ENCODE assay signal across 28 cellular contexts in the genomic region with DNA sequence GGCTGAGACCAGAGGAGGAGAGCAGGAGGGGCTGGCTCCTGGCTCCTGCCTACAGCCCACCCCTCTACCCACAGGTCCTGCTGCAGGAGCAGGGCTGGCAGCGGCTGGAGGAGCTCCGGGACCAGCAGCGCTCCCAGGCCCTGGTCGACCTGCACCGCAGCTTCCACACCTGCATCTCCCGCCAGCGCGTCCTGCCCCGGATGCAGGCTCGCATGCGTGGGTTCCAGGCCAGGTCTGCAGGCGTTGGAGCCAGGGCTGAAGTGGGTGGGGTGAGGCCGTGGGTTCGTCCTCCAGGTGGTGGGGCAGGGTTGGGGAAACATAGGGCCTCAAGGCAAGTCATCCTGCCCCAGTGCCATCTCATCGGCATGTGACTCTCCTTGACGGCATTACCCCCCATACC. TPM values are rescaled to one million over a fixed set of nuclear protein-coding genes. Genes with fewer than 3 reads are reported as not detected.
DNase-seq lines count a peak whose midpoint lies in the region; ATAC-seq, FAIRE-seq and TF ChIP-seq lines count a peak whose summit lies in the region.
"Had no signal": no experiment of that assay in that cellular context is flagged by ENCODE, and none has a peak within 500 bp of the region (broad histone marks: within the 10 kb centered on the region; RNA-seq: fewer than 3 reads in every experiment).

No MANE protein-coding gene starts in this region.

- H2BK15ac ChIP-seq in H1 (ENCODE audit: low read length), result no peak overlapping the region
- H2BK15ac ChIP-seq in neuronal stem cell (ENCODE audit: low read length), result no peak overlapping the region

- H3K56ac ChIP-seq in H1 (replicated peaks; ENCODE audit: insufficient read length, low read depth, low read length), result no peak overlapping the region

- H2AFZ ChIP-seq in H1 (ENCODE audit: low read length) (no peak overlapping the region), neuronal stem cell (ENCODE audit: low read length) (no peak overlapping the region)
- H2AFZ ChIP-seq: GM23248 had no signal

- no peak for TF ChIP-seq EP300 in H1 (IDR thresholded peaks at IDR 0.05; ENCODE audit: borderline replicate concordance in 1 of 2, low read depth in 2 of 2, low read length in 2 of 2)

- no peak for ATAC-seq in omental fat pad (ENCODE audit: low FRiP score)
- no peak for ATAC-seq in HG03521 (IDR thresholded peaks at IDR 0.05; ENCODE audit: unreplicated experiment)
- ATAC-seq in HG02798 (IDR thresholded peaks at IDR 0.05; ENCODE audit: poor library complexity, unreplicated experiment), result no peak
- ATAC-seq: A549, HCT116 had no signal

- WGBS in H1 (ENCODE audit: extremely low coverage in 1 of 2, insufficient coverage in 1 of 2, insufficient read length in 1 of 2, insufficient replicate concordance in 2 of 2, low coverage in 1 of 2, low lambda C conversion rate in 2 of 2, missing lambda C conversion rate in 1 of 2), 2 experiments, result 85% methylated on average over 15 of the region's 16 CpGs; no CpG with 5 or more reads in 1 of the 2 experiments
- WGBS in neuronal stem cell (ENCODE audit: extremely low coverage in 2 of 2, insufficient read length in 2 of 2, insufficient replicate concordance in 1 of 2), 2 donors, result no CpG with 5 or more reads among the region's 16 CpGs

- CTCF ChIA-PET in H1 (lab: Charles Lee; ENCODE audit: partially characterized antibody), result interaction anchor here (0.6 to 59.2 kb wide), 5 partner anchors 9 to 900 kb away, joined by 3 to 2200 read pairs (median 4); a partner anchor contains a TSS

- H3K9ac ChIP-seq in H1 (replicated peaks in 1 of 4; ENCODE audit: extremely low read depth in 1 of 4, low read depth in 3 of 4, low read length in 3 of 4), result no peak overlapping the region
- H3K9ac ChIP-seq in neuronal stem cell (ENCODE audit: low read depth, low read length, poor library complexity), result no peak overlapping the region
- H3K9ac ChIP-seq: GM23248 had no signal

- H3K36me3 ChIP-seq in GM06990 (ENCODE audit: control insufficient read depth, insufficient read depth, low read length) (no peaks in the 10 kb centered on the region), H1 (ENCODE audit: control insufficient read depth in 2 of 4, insufficient read depth in 4 of 4, low read length in 3 of 4) (no peaks in the 10 kb centered on the region), neuronal stem cell (replicated peaks in 1 of 2; ENCODE audit: control insufficient read depth in 2 of 2, insufficient read depth in 2 of 2, low read length in 2 of 2) (no peaks in the 10 kb centered on the region)

- DNase-seq in GM06990 (ENCODE audit: extremely low read depth, insufficient read length) (peak; percentile 9), H1 (ENCODE audit: low read depth in 1 of 2, low spot score in 2 of 2) (no peak), neuronal stem cell (ENCODE audit: low spot score) (no peak), omental fat pad (ENCODE audit: low spot score) (no peak), NOMO-1 treated with dmso at 0.1 percent for 144 hours (lab: John Stamatoyannopoulos, UW; ENCODE audit: unreplicated experiment) (no peak)
- DNase-seq: 8988T; ACHN; AML-193; C1 segment of cervical spinal cord; Calu3; CD4-positive, alpha-beta memory T cell; COR-L47; DMS53; DMS79 treated with DMSO at 0.1 percent for 48 hours; GF-D8; GM23248; H9; HFFc6 had no signal

- no peak overlapping the region for H2BK12ac ChIP-seq in H1 (ENCODE audit: low read depth, low read length)
- peak overlapping the region; percentile 84 for H2BK12ac ChIP-seq in neuronal stem cell (ENCODE audit: low read length)

- no peak overlapping the region for H3K23ac ChIP-seq in H1 (ENCODE audit: insufficient read length)
- H3K23ac ChIP-seq in neuronal stem cell (ENCODE audit: low read depth, low read length, poor library complexity), result peak overlapping the region; percentile 55

- H4K8ac ChIP-seq in H1 (ENCODE audit: extremely low read depth, insufficient read depth, low read length) (peak overlapping the region; percentile 51; the same call in 1 of the 2 replicates), neuronal stem cell (ENCODE audit: low read depth, low read length) (no peak overlapping the region)

- H3K4ac ChIP-seq in H1 (replicated peaks; ENCODE audit: insufficient read length, low read depth, low read length) (no peak overlapping the region), neuronal stem cell (ENCODE audit: low read length) (peak overlapping the region; percentile 23)

- peaks cover 0 to 2% of the 10 kb centered on the region in 2 experiments for H4K20me1 ChIP-seq in H1 (replicated peaks in 1 of 2; ENCODE audit: control insufficient read depth in 1 of 2, insufficient read depth in 2 of 2, low read length in 2 of 2)

- TF ChIP-seq POLR2A in H1 (IDR thresholded peaks at IDR 0.05; ENCODE audit: control extremely low read depth in 1 of 2, low read depth in 2 of 2, low read length in 2 of 2), result no peak

- no peaks in the 10 kb centered on the region for H3K27me3 ChIP-seq in GM06990 (replicated peaks; ENCODE audit: control insufficient read depth, insufficient read depth, low read length)
- H3K27me3 ChIP-seq in H1 (replicated peaks in 1 of 4; ENCODE audit: control insufficient read depth in 3 of 4, extremely low read depth in 1 of 4, insufficient read depth in 3 of 4, low read length in 3 of 4), result no peaks in the 10 kb centered on the region
- peaks cover 0 to 2% (median 0%) of the 10 kb centered on the region in 3 experiments for H3K27me3 ChIP-seq in neuronal stem cell (ENCODE audit: control insufficient read depth in 3 of 3, insufficient read depth in 3 of 3, low read depth in 1 of 3, low read length in 3 of 3)

- H2BK5ac ChIP-seq in H1 (ENCODE audit: low read depth, low read length) (no peak overlapping the region), neuronal stem cell (ENCODE audit: low read length) (no peak overlapping the region)

- FAIRE-seq in H1 (lab: Jason Lieb, UNC), result no peak
- FAIRE-seq: A549, GM12892, GM19239 had no signal

- H3K4me3 ChIP-seq in GM06990 (replicated peaks; ENCODE audit: low read depth, low read length), result no peak overlapping the region
- no peak overlapping the region for H3K4me3 ChIP-seq in H1 (ENCODE audit: extremely low read depth in 1 of 4, insufficient read depth in 2 of 4, low read depth in 3 of 4, low read length in 4 of 4)
- no peak overlapping the region for H3K4me3 ChIP-seq in neuronal stem cell (ENCODE audit: low read length in 2 of 2)
- H3K4me3 ChIP-seq: A549, GM23248 had no signal

- TF ChIP-seq CTCF in GM06990 (IDR thresholded peaks at IDR 0.05; ENCODE audit: insufficient read depth, low read length, poor library complexity, severe bottlenecking) (no peak), H1 (IDR thresholded peaks at IDR 0.05; ENCODE audit: control extremely low read depth in 1 of 3, insufficient read depth in 1 of 3, low read depth in 1 of 3, low read length in 3 of 3) (no peak), omental fat pad (IDR thresholded peaks at IDR 0.05) (no peak)

- H3K14ac ChIP-seq in H1 (ENCODE audit: insufficient read length) (no peak overlapping the region), neuronal stem cell (ENCODE audit: low read length) (peak overlapping the region; percentile 31)

- H2BK120ac ChIP-seq in H1 (replicated peaks; ENCODE audit: low read depth, low read length), result no peak overlapping the region
- H2BK120ac ChIP-seq in neuronal stem cell (ENCODE audit: low read depth, low read length), result no peak overlapping the region

- H3K9me3 ChIP-seq in H1 (ENCODE audit: insufficient read depth in 2 of 2, low read depth in 1 of 2, low read length in 1 of 2) (no peaks in the 10 kb centered on the region), neuronal stem cell (replicated peaks in 1 of 2; ENCODE audit: control insufficient read depth in 2 of 2, insufficient read depth in 1 of 2, low read depth in 1 of 2, low read length in 2 of 2) (peaks cover 0 to 2% of the 10 kb centered on the region in 2 donors)
- H3K9me3 ChIP-seq: A549 had no signal

- POLR2A ChIA-PET in H1 (lab: Charles Lee; ENCODE audit: partially characterized antibody), result interaction anchor here (1.3 to 1.7 kb wide), 2 partner anchors 9 to 174 kb away, joined by 3 to 4 read pairs; a partner anchor contains a TSS

- H3K4me1 ChIP-seq in H1 (replicated peaks in 1 of 4; ENCODE audit: control insufficient read depth in 3 of 4, insufficient read depth in 4 of 4, low read length in 3 of 4) (no peaks in the 10 kb centered on the region; a peak in 1 of 7 replicates), neuronal stem cell (ENCODE audit: control insufficient read depth in 2 of 2, insufficient read depth in 1 of 2, low read depth in 1 of 2, low read length in 2 of 2) (no peaks in the 10 kb centered on the region)

- no peaks in the 10 kb centered on the region for H3K79me2 ChIP-seq in H1 (ENCODE audit: control insufficient read depth in 1 of 2, insufficient read depth in 2 of 2, low read length in 2 of 2)

- TF ChIP-seq RAD21 in H1 (IDR thresholded peaks at IDR 0.05 in 1 of 2, conservative IDR thresholded peaks at IDR 0.05 in 1 of 2; ENCODE audit: low read depth in 2 of 2, low read length in 2 of 2), result no peak

- H4K91ac ChIP-seq in H1 (replicated peaks; ENCODE audit: insufficient read length, low read length), result no peak overlapping the region
- no peak overlapping the region for H4K91ac ChIP-seq in neuronal stem cell (ENCODE audit: low read depth, low read length, poor library complexity)

- H3K18ac ChIP-seq in H1 (ENCODE audit: extremely low read depth, low read length) (no peak overlapping the region), neuronal stem cell (ENCODE audit: low read length) (peak overlapping the region; percentile 76)

- H3K4me2 ChIP-seq in H1 (ENCODE audit: insufficient read depth in 1 of 2, low read depth in 2 of 2, low read length in 2 of 2), result no peak overlapping the region
- no peak overlapping the region for H3K4me2 ChIP-seq in neuronal stem cell (ENCODE audit: insufficient read depth, low read length, poor library complexity, severe bottlenecking)
- H3K4me2 ChIP-seq: A549 had no signal

- H3K79me1 ChIP-seq in H1 (ENCODE audit: low read depth, low read length) (no peaks in the 10 kb centered on the region), neuronal stem cell (ENCODE audit: low read depth, low read length) (no peaks in the 10 kb centered on the region)

- H2AK5ac ChIP-seq in H1 (ENCODE audit: low read depth, low read length), result no peak overlapping the region
- peak overlapping the region; percentile 70 for H2AK5ac ChIP-seq in neuronal stem cell (ENCODE audit: low read depth, low read length)

- H4K5ac ChIP-seq in H1 (ENCODE audit: insufficient read length, low read depth, low read length), result no peak overlapping the region

- H3K23me2 ChIP-seq in H1 (ENCODE audit: low read depth, low read length), result no peaks in the 10 kb centered on the region

- H3K27ac ChIP-seq in H1 (ENCODE audit: low read depth, low read length) (no peak overlapping the region; the same call in 1 of the 2 replicates), neuronal stem cell (replicated peaks; ENCODE audit: low read length) (no peak overlapping the region)
- H3K27ac ChIP-seq: GM23248 had no signal

- H2BK20ac ChIP-seq in H1 (ENCODE audit: low read length), result no peak overlapping the region

RNA-seq across cellular contexts. Expression of a gene that starts 18.2 kb away (rescaled TPM):
- 11.2 and 13.8 TPM in 2 replicates for total RNA-seq in H1 (2021; fragmentation: NEBNext Ultra II Directional; extraction: Animal tissue kit (Norgen Biotek cat#: 25700))
- polyA plus RNA-seq in H1 (2011; rRNA removed), result 7.1 and 15.1 TPM in 2 replicates
- 12.4 TPM for polyA plus RNA-seq in H1 (2011; cell fraction: cytosol; rRNA removed)
- polyA plus RNA-seq in H1 (2011; cell fraction: nucleus; rRNA removed), result 107 TPM
- polyA plus RNA-seq in H1 (2012, experiment 1 of 2), result 9.4 to 17.6 TPM (median 14.5 TPM) in 4 replicates
- 5.4 TPM for polyA plus RNA-seq in H1 (2012, experiment 2 of 2)
- 5.8 TPM for polyA plus RNA-seq in H1 (2013, experiment 1 of 2)
- polyA plus RNA-seq in H1 (2013, experiment 2 of 2), result 4.9 TPM
- 4.1 and 7.9 TPM in 2 replicates for polyA minus RNA-seq in H1 (2011; rRNA and poly(A)+ RNA removed)
- polyA minus RNA-seq in H1 (2011; cell fraction: cytosol; rRNA and poly(A)+ RNA removed), result 12.5 TPM
- polyA minus RNA-seq in H1 (2011; cell fraction: nucleus; rRNA and poly(A)+ RNA removed), result 40.4 TPM
- 8.5 TPM for polyA plus RNA-seq in neuronal stem cell (2013, experiment 1 of 2)
- 8.9 TPM for polyA plus RNA-seq in neuronal stem cell (2013, experiment 2 of 2)
- 100 to 1,000 TPM in 1 of 4 donors, 10 to 100 TPM in 3; 58.4 to 187 (median 74.3) TPM for total RNA-seq in omental fat pad

RNA-seq across cellular contexts. Expression of a gene that starts 27.4 kb away (rescaled TPM):
- total RNA-seq in H1 (2021; fragmentation: NEBNext Ultra II Directional; extraction: Animal tissue kit (Norgen Biotek cat#: 25700)), result not detected in 2 replicates
- not detected in 2 replicates for polyA plus RNA-seq in H1 (2011; rRNA removed)
- polyA plus RNA-seq in H1 (2011; cell fraction: cytosol; rRNA removed), result not detected
- polyA plus RNA-seq in H1 (2011; cell fraction: nucleus; rRNA removed), result 0.14 TPM
- polyA plus RNA-seq in H1 (2012, experiment 1 of 2), result 0.07 to 0.79 TPM (median 0.30 TPM) in 4 replicates
- polyA plus RNA-seq in H1 (2012, experiment 2 of 2), result 0.08 TPM
- polyA plus RNA-seq in H1 (2013, experiment 1 of 2), result not detected
- not detected for polyA plus RNA-seq in H1 (2013, experiment 2 of 2)
- polyA minus RNA-seq in H1 (2011; rRNA and poly(A)+ RNA removed), result not detected in 2 replicates
- polyA minus RNA-seq in H1 (2011; cell fraction: cytosol; rRNA and poly(A)+ RNA removed), result not detected
- polyA minus RNA-seq in H1 (2011; cell fraction: nucleus; rRNA and poly(A)+ RNA removed), result not detected
- not detected for polyA plus RNA-seq in neuronal stem cell (2013, experiment 1 of 2)
- polyA plus RNA-seq in neuronal stem cell (2013, experiment 2 of 2), result not detected
- total RNA-seq in omental fat pad, result 1 to 10 TPM in 2 of 4 donors, under 1 TPM in 2; 0.31 to 2.0 (median 1.0) TPM
- total RNA-seq: CD4-positive, alpha-beta memory T cell; Daoy; G401; GM23248; H4 had no signal
- polyA plus RNA-seq: BJ; CD4-positive, alpha-beta memory T cell had no signal
